ENCODE assay signal across 26 cellular contexts in the genomic region with DNA sequence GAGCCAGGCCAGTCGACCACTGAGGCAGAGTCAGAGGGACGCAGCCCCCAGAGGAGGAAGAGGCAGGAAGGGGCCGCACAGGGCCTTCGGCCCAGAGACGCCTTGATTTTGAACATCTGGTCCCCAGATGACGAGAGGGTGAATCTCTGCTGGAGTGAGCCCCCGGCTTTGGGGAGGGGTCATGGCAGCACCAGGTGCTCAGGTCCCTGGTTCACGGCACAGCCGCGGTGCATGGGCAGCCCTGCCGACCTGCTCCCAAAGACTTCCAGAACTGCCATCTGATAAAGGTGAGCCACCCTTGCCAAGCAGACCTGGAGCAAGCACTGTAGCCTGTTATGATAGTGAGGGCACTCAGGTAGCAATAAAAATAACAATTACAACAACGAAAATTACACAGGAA. TPM values are rescaled to one million over a fixed set of nuclear protein-coding genes. Genes with fewer than 3 reads are reported as not detected.
DNase-seq lines count a peak whose midpoint lies in the region; ATAC-seq and TF ChIP-seq lines count a peak whose summit lies in the region.
"Had no signal": no experiment of that assay in that cellular context is flagged by ENCODE, and none has a peak within 500 bp of the region (broad histone marks: within the 10 kb centered on the region; RNA-seq: fewer than 3 reads in every experiment).

No MANE protein-coding gene starts in this region.

- H3K4me3 Mint-ChIP-seq in activated CD4-positive, alpha-beta T cell treated with anti-CD3 and anti-CD28 coated beads for 36 hours: peak overlapping the region; percentile 56
- no peak overlapping the region for H3K4me3 Mint-ChIP-seq in T-helper 17 cell
- H3K4me3 Mint-ChIP-seq in natural killer cell treated with Interleukin-12 subunit alpha and Interleukin-12 subunit beta and Interleukin-15 and Interleukin-18, amount 100 ng/mL, for 72 hours: peak overlapping the region; percentile 86
- H3K4me3 Mint-ChIP-seq in activated CD8-positive, alpha-beta T cell treated with anti-CD3 and anti-CD28 coated beads for 36 hours: no peak overlapping the region
- H3K4me3 Mint-ChIP-seq: activated CD4-positive, alpha-beta memory T cell treated with anti-CD3 and anti-CD28 coated beads, Interleukin-2, amount 10 ng/mL, durations not matched to agents 7 days and 5 days; activated T-helper 17 cell treated with anti-CD3 and anti-CD28 coated beads, Interleukin-2, amount 50 U/mL, for 72 hours; endodermal cell had no signal

- intact Hi-C loops in activated CD4-positive, alpha-beta T cell treated with anti-CD3 and anti-CD28 coated beads for 36 hours (cut with DNase I, micrococcal nuclease): no loop called here
- intact Hi-C loops in activated CD8-positive, alpha-beta T cell treated with anti-CD3 and anti-CD28 coated beads for 36 hours (cut with micrococcal nuclease): no loop called here

- DNase-seq in activated CD4-positive, alpha-beta T cell treated with anti-CD3 and anti-CD28 coated beads for 36 hours: no peak
- no peak for DNase-seq in activated CD4-positive, alpha-beta T cell treated with anti-CD3 and anti-CD28 coated beads for 4 hours
- DNase-seq in T-helper 17 cell (no peak), HEK293T (ENCODE audit: extremely low spot score) (no peak)
- no peak for DNase-seq in natural killer cell treated with Interleukin-12 subunit alpha and Interleukin-12 subunit beta and Interleukin-15 and Interleukin-18, amount 100 ng/mL, for 72 hours (ENCODE audit: low spot score)
- DNase-seq in activated CD8-positive, alpha-beta T cell treated with anti-CD3 and anti-CD28 coated beads for 36 hours: no peak
- DNase-seq: 8988T; activated CD4-positive, alpha-beta memory T cell treated with anti-CD3 and anti-CD28 coated beads, Interleukin-2, amount 10 ng/mL, durations not matched to agents 7 days and 5 days; AML-193; colonic mucosa; endodermal cell; IMR-90; left ventricle myocardium inferior; MM.1S; NCI-H1436 treated with DMSO at 0.1 percent for 48 hours; NCI-H2171 treated with DMSO at 0.1 percent for 48 hours; NCI-H69; nucleus accumbens; Right ventricle myocardium superior; stimulated activated CD4-positive, alpha-beta T cell treated with anti-CD3 and anti-CD28 coated beads, Interleukin-4, amount 100 ng/mL, for 4 hours; substantia nigra; T-helper 1 cell had no signal

- H3K4me3 ChIP-seq in GM08714 (ENCODE audit: low read length): peak overlapping the region; percentile 64; the same call in 1 of the 2 replicates
- H3K4me3 ChIP-seq: colonic mucosa, left ventricle myocardium inferior had no signal

- H3K9me3 ChIP-seq in T-helper 17 cell (ENCODE audit: control insufficient read depth, low read length, poor library complexity, severe bottlenecking): no peaks in the 10 kb centered on the region
- H3K9me3 ChIP-seq: colonic mucosa, left ventricle myocardium inferior had no signal

- TF ChIP-seq CTCF in activated CD8-positive, alpha-beta T cell treated with anti-CD3 and anti-CD28 coated beads for 36 hours (IDR thresholded peaks at IDR 0.05): no peak

- peaks cover 53% of the 10 kb centered on the region for H3K4me1 Mint-ChIP-seq in activated CD4-positive, alpha-beta T cell treated with anti-CD3 and anti-CD28 coated beads for 36 hours
- peaks cover 31% of the 10 kb centered on the region for H3K4me1 Mint-ChIP-seq in T-helper 17 cell
- H3K4me1 Mint-ChIP-seq in natural killer cell treated with Interleukin-12 subunit alpha and Interleukin-12 subunit beta and Interleukin-15 and Interleukin-18, amount 100 ng/mL, for 72 hours (ENCODE audit: low read depth in 2 of 2): peaks cover 86 to 87% of the 10 kb centered on the region in 2 donors
- peaks cover 80% of the 10 kb centered on the region for H3K4me1 Mint-ChIP-seq in activated CD8-positive, alpha-beta T cell treated with anti-CD3 and anti-CD28 coated beads for 36 hours (ENCODE audit: low read depth)
- H3K4me1 Mint-ChIP-seq: endodermal cell had no signal

- peaks cover 48% of the 10 kb centered on the region for H3K36me3 Mint-ChIP-seq in activated CD4-positive, alpha-beta T cell treated with anti-CD3 and anti-CD28 coated beads for 36 hours (ENCODE audit: low read depth)
- peaks cover 3% of the 10 kb centered on the region for H3K36me3 Mint-ChIP-seq in T-helper 17 cell (ENCODE audit: low read depth)
- peaks cover 8% of the 10 kb centered on the region for H3K36me3 Mint-ChIP-seq in natural killer cell treated with Interleukin-12 subunit alpha and Interleukin-12 subunit beta and Interleukin-15 and Interleukin-18, amount 100 ng/mL, for 72 hours
- peaks cover 51% of the 10 kb centered on the region for H3K36me3 Mint-ChIP-seq in activated CD8-positive, alpha-beta T cell treated with anti-CD3 and anti-CD28 coated beads for 36 hours (ENCODE audit: low read depth)

- no peak for ATAC-seq in activated CD4-positive, alpha-beta T cell treated with anti-CD3 and anti-CD28 coated beads for 36 hours
- no peak for ATAC-seq in T-helper 17 cell
- ATAC-seq in natural killer cell treated with Interleukin-12 subunit alpha and Interleukin-12 subunit beta and Interleukin-15 and Interleukin-18, amount 100 ng/mL, for 72 hours: no peak
- ATAC-seq in GM21717 (IDR thresholded peaks at IDR 0.05; ENCODE audit: unreplicated experiment): no peak
- ATAC-seq in activated CD8-positive, alpha-beta T cell treated with anti-CD3 and anti-CD28 coated beads for 36 hours: no peak
- ATAC-seq: activated T-helper 17 cell treated with anti-CD3 and anti-CD28 coated beads, Interleukin-2, amount 50 U/mL, for 72 hours had no signal

- H3K27me3 Mint-ChIP-seq in activated CD4-positive, alpha-beta T cell treated with anti-CD3 and anti-CD28 coated beads for 36 hours: no peaks in the 10 kb centered on the region
- no peaks in the 10 kb centered on the region for H3K27me3 Mint-ChIP-seq in T-helper 17 cell
- H3K27me3 Mint-ChIP-seq in natural killer cell treated with Interleukin-12 subunit alpha and Interleukin-12 subunit beta and Interleukin-15 and Interleukin-18, amount 100 ng/mL, for 72 hours: no peaks in the 10 kb centered on the region
- no peaks in the 10 kb centered on the region for H3K27me3 Mint-ChIP-seq in activated CD8-positive, alpha-beta T cell treated with anti-CD3 and anti-CD28 coated beads for 36 hours
- H3K27me3 Mint-ChIP-seq: activated CD4-positive, alpha-beta memory T cell treated with anti-CD3 and anti-CD28 coated beads, Interleukin-2, amount 10 ng/mL, durations not matched to agents 7 days and 5 days; activated T-helper 17 cell treated with anti-CD3 and anti-CD28 coated beads, Interleukin-2, amount 50 U/mL, for 72 hours had no signal

- POLR2A ChIA-PET in activated CD4-positive, alpha-beta T cell treated with anti-CD3 and anti-CD28 coated beads for 36 hours (lab: Charles Lee): no interaction called here
- POLR2A ChIA-PET in HEK293T (lab: Yijun Ruan, JAX): no interaction called here
- POLR2A ChIA-PET in activated CD8-positive, alpha-beta T cell treated with anti-CD3 and anti-CD28 coated beads for 36 hours (lab: Charles Lee): no interaction called here

- no peaks in the 10 kb centered on the region for H3K9me3 Mint-ChIP-seq in activated CD4-positive, alpha-beta T cell treated with anti-CD3 and anti-CD28 coated beads for 36 hours (ENCODE audit: low read depth)
- H3K9me3 Mint-ChIP-seq in natural killer cell treated with Interleukin-12 subunit alpha and Interleukin-12 subunit beta and Interleukin-15 and Interleukin-18, amount 100 ng/mL, for 72 hours: no peaks in the 10 kb centered on the region
- H3K9me3 Mint-ChIP-seq in activated CD8-positive, alpha-beta T cell treated with anti-CD3 and anti-CD28 coated beads for 36 hours: no peaks in the 10 kb centered on the region
- H3K9me3 Mint-ChIP-seq: activated CD4-positive, alpha-beta memory T cell treated with anti-CD3 and anti-CD28 coated beads, Interleukin-2, amount 10 ng/mL, durations not matched to agents 7 days and 5 days; activated T-helper 17 cell treated with anti-CD3 and anti-CD28 coated beads, Interleukin-2, amount 50 U/mL, for 72 hours; endodermal cell had no signal

- CTCF ChIA-PET in activated CD4-positive, alpha-beta T cell treated with anti-CD3 and anti-CD28 coated beads for 36 hours (lab: Charles Lee): no interaction called here
- CTCF ChIA-PET in HEK293T (lab: Yijun Ruan, JAX): no interaction called here
- CTCF ChIA-PET in activated CD8-positive, alpha-beta T cell treated with anti-CD3 and anti-CD28 coated beads for 36 hours (lab: Charles Lee): interaction anchor here (1.1 kb wide), 1 partner anchor 26 kb away, joined by 3 read pairs; no protein-coding TSS in a partner anchor

- H3K27ac Mint-ChIP-seq in activated CD4-positive, alpha-beta T cell treated with anti-CD3 and anti-CD28 coated beads for 36 hours: peak overlapping the region; percentile 38
- peak overlapping the region; percentile 66 for H3K27ac Mint-ChIP-seq in T-helper 17 cell
- peak overlapping the region; percentile 93 to 95 for H3K27ac Mint-ChIP-seq in natural killer cell treated with Interleukin-12 subunit alpha and Interleukin-12 subunit beta and Interleukin-15 and Interleukin-18, amount 100 ng/mL, for 72 hours
- H3K27ac Mint-ChIP-seq in activated CD8-positive, alpha-beta T cell treated with anti-CD3 and anti-CD28 coated beads for 36 hours: no peak overlapping the region
- H3K27ac Mint-ChIP-seq: activated CD4-positive, alpha-beta memory T cell treated with anti-CD3 and anti-CD28 coated beads, Interleukin-2, amount 10 ng/mL, durations not matched to agents 7 days and 5 days; activated T-helper 17 cell treated with anti-CD3 and anti-CD28 coated beads, Interleukin-2, amount 50 U/mL, for 72 hours; endodermal cell had no signal

TF ChIP-seq in HEK293T, 16 proteins besides CTCF, POLR2A, EP300 and RAD21 (continues in another document):
- TF ChIP-seq ZNF384 (IDR thresholded peaks at IDR 0.05) (no peak), L3MBTL2 (conservative IDR thresholded peaks at IDR 0.05) (no peak), ELF4 (IDR thresholded peaks at IDR 0.05) (no peak), HDGF (IDR thresholded peaks at IDR 0.05; ENCODE audit: borderline replicate concordance) (no peak), SP1 (IDR thresholded peaks at IDR 0.05) (no peak), FOXM1 (IDR thresholded peaks at IDR 0.05; ENCODE audit: borderline replicate concordance) (no peak), TARDBP (IDR thresholded peaks at IDR 0.05) (no peak), LEF1 (IDR thresholded peaks at IDR 0.05; ENCODE audit: borderline replicate concordance) (no peak), BHLHE40 (IDR thresholded peaks at IDR 0.05; ENCODE audit: borderline replicate concordance) (no peak)

RNA-seq across cellular contexts. Expression of a gene that starts 29.8 kb away (rescaled TPM):
- 10 to 100 TPM; 42.5 to 54.5 TPM for total RNA-seq in activated CD4-positive, alpha-beta T cell treated with anti-CD3 and anti-CD28 coated beads for 36 hours
- total RNA-seq in T-helper 17 cell: 10 to 100 TPM; 23.4 to 24.8 TPM
- total RNA-seq in natural killer cell treated with Interleukin-12 subunit alpha and Interleukin-12 subunit beta and Interleukin-15 and Interleukin-18, amount 100 ng/mL, for 72 hours: 100 to 1,000 TPM in 1 of 2 donors, 10 to 100 TPM in 1; 90.0 to 179 TPM
- total RNA-seq in activated CD8-positive, alpha-beta T cell treated with anti-CD3 and anti-CD28 coated beads for 36 hours: 10 to 100 TPM; 37.2 to 43.6 TPM

RNA-seq across cellular contexts. Expression of a gene that starts 48.7 kb away (rescaled TPM):
- total RNA-seq in activated CD4-positive, alpha-beta T cell treated with anti-CD3 and anti-CD28 coated beads for 36 hours: not detected
- total RNA-seq in T-helper 17 cell: not detected
- not detected for total RNA-seq in natural killer cell treated with Interleukin-12 subunit alpha and Interleukin-12 subunit beta and Interleukin-15 and Interleukin-18, amount 100 ng/mL, for 72 hours
- total RNA-seq in activated CD8-positive, alpha-beta T cell treated with anti-CD3 and anti-CD28 coated beads for 36 hours: not detected
- total RNA-seq: activated CD4-positive, alpha-beta memory T cell treated with anti-CD3 and anti-CD28 coated beads, Interleukin-2, amount 10 ng/mL, durations not matched to agents 7 days and 5 days; activated T-helper 17 cell treated with anti-CD3 and anti-CD28 coated beads, Interleukin-2, amount 50 U/mL, for 72 hours; colonic mucosa; IMR-90; left ventricle myocardium inferior; OCI-LY7; Right ventricle myocardium superior had no signal

Comparison
In these comparisons a context has a peak if more than half of its experiments do, and no peak if none do; other contexts are left out.
1. H3K4me3 Mint-ChIP-seq: peak in activated CD4-positive, alpha-beta T cell treated with anti-CD3 and anti-CD28 coated beads for 36 hours (single experiment) and natural killer cell treated with Interleukin-12 subunit alpha and Interleukin-12 subunit beta and Interleukin-15 and Interleukin-18, amount 100 ng/mL, for 72 hours (single experiment); none in T-helper 17 cell (single experiment) and activated CD8-positive, alpha-beta T cell treated with anti-CD3 and anti-CD28 coated beads for 36 hours (single experiment).